Comparison of ENCODE assay signal across 12 cellular contexts in genomic region chr2:201888476-201888875, GRCh38.
DNase-seq lines count a peak whose midpoint lies in the region; ATAC-seq and TF ChIP-seq lines count a peak whose summit lies in the region.
"Had no signal": no experiment of that assay in that cellular context is flagged by ENCODE, and none has a peak within 500 bp of the region (broad histone marks: within the 10 kb centered on the region; RNA-seq: fewer than 3 reads in every experiment).

No MANE protein-coding gene starts in this region.

- DNase-seq in DMS 273 treated with DMSO at 0.1 percent for 48 hours (lab: John Stamatoyannopoulos, UW) (peak; percentile 32), SJCRH30 (peak in 1 of 2 experiments; percentile 18), foreskin fibroblast (no peak), AG08396 (ENCODE audit: low spot score) (no peak), NCI-H2029 (lab: John Stamatoyannopoulos, UW) (no peak)
- DNase-seq: activated T-cell treated with anti-CD3 and anti-CD28 coated beads, Interleukin-2, amount 50 U/mL, for 24 hours; foreskin melanocyte; left colon had no signal

- H3K27me3 ChIP-seq in SJCRH30 (0 out of 2 replicates have a peak, but pooled peaks cover 6% of the 10 kb centered on the region), rectal smooth muscle tissue (ENCODE audit: control insufficient read depth, insufficient read depth, low read length) (no peaks in the 10 kb centered on the region)

- TF ChIP-seq CTCF in foreskin fibroblast (IDR thresholded peaks at IDR 0.05; ENCODE audit: low read depth, low read length) = no peak

- H3K4me1 ChIP-seq in SJCRH30 = peaks cover 3% of the 10 kb centered on the region; the same call in 1 of the 2 replicates
- H3K4me1 ChIP-seq in rectal smooth muscle tissue (ENCODE audit: control insufficient read depth, insufficient read depth, low read length) = peaks cover 4% of the 10 kb centered on the region

- H3K9me3 ChIP-seq in SJCRH30 (replicated peaks) = no peaks in the 10 kb centered on the region

- no peak overlapping the region for H3K27ac ChIP-seq in SJCRH30
- no peak overlapping the region for H3K27ac ChIP-seq in rectal smooth muscle tissue (ENCODE audit: low read depth, low read length)

- H3K36me3 ChIP-seq in SJCRH30 (no peaks in the 10 kb centered on the region), rectal smooth muscle tissue (ENCODE audit: control insufficient read depth, insufficient read depth, low read length) (no peaks in the 10 kb centered on the region)

- no peak overlapping the region for H3K9ac ChIP-seq in rectal smooth muscle tissue (ENCODE audit: low read length)

- peak overlapping the region; percentile 33 for H3K4me3 ChIP-seq in SJCRH30
- peak overlapping the region; percentile 7 to 48 for H3K4me3 ChIP-seq in foreskin fibroblast (ENCODE audit: low read depth in 1 of 2, low read length in 2 of 2)
- peak overlapping the region; percentile 2 for H3K4me3 ChIP-seq in rectal smooth muscle tissue (ENCODE audit: low read length)

- no peak for ATAC-seq in HG02885 (IDR thresholded peaks at IDR 0.05; ENCODE audit: poor library complexity, unreplicated experiment)
- no peak for ATAC-seq in HG03097 (IDR thresholded peaks at IDR 0.05; ENCODE audit: low FRiP score, unreplicated experiment)
- ATAC-seq: HCT116, left colon had no signal
